1 cellular context compared by ENCODE assay signal in the genomic region with DNA sequence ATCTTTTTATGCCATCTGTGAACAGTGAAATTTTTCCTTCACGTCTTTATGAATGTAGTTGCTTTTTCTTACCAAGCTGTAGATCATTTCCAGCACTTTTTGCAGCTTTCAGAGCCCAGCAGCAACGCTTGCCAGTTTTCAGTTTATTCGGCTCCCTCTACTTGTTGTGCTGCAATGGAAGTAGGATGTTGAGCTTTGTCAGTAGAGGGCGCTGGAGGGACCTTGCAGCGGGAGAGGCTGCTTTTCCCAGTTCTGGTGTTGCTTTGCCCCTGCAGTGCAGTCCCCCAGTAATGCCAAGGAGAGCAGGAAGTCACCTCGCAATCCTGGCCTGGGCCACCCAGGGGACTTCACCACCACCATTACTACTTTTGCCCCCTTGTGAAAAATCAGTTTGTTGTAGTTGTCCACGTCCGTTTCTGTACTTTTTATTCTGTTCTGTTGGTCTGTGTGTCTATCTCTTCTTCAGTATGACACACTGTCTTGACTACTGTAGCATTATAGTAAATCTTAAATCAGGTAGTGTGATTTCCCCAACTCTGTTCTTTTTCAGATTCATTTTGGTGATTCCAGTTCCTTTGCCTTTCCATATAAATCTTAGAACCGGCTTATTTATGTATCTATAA.
TF ChIP-seq lines count a peak whose summit lies in the region.

No MANE protein-coding gene starts in this region.

TF ChIP-seq in HepG2, 621 proteins besides CTCF, POLR2A, EP300 and RAD21:
- TF ChIP-seq SMC3 (IDR thresholded peaks at IDR 0.05; ENCODE audit: low read length) = peak; percentile 34; the same call in 1 of the 2 replicates
- TF ChIP-seq SRSF1 (optimal IDR thresholded peaks at IDR 0.05; ENCODE audit: low read depth, low read length) = no peak
- TF ChIP-seq ZNF335 (CRISPR knock-in tag; IDR thresholded peaks at IDR 0.05) = no peak
- TF ChIP-seq STAG1 (CRISPR knock-in tag; IDR thresholded peaks at IDR 0.05) = peak; percentile 41
- TF ChIP-seq MYPOP (CRISPR knock-in tag; IDR thresholded peaks at IDR 0.05) = no peak
- no peak for TF ChIP-seq JUND (CRISPR knock-in tag; IDR thresholded peaks at IDR 0.05)
- TF ChIP-seq ZNF660 (CRISPR knock-in tag; IDR thresholded peaks at IDR 0.05; ENCODE audit: borderline replicate concordance, low read depth) = no peak
- no peak for TF ChIP-seq ZSCAN22 (CRISPR knock-in tag; IDR thresholded peaks at IDR 0.05)
- TF ChIP-seq, protein P1, sequence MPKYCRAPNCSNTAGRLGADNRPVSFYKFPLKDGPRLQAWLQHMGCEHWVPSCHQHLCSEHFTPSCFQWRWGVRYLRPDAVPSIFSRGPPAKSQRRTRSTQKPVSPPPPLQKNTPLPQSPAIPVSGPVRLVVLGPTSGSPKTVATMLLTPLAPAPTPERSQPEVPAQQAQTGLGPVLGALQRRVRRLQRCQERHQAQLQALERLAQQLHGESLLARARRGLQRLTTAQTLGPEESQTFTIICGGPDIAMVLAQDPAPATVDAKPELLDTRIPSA (CRISPR knock-in tag; IDR thresholded peaks at IDR 0.05; ENCODE audit: borderline replicate concordance) = no peak
